8 cellular contexts compared by ENCODE assay signal in the genomic region with DNA sequence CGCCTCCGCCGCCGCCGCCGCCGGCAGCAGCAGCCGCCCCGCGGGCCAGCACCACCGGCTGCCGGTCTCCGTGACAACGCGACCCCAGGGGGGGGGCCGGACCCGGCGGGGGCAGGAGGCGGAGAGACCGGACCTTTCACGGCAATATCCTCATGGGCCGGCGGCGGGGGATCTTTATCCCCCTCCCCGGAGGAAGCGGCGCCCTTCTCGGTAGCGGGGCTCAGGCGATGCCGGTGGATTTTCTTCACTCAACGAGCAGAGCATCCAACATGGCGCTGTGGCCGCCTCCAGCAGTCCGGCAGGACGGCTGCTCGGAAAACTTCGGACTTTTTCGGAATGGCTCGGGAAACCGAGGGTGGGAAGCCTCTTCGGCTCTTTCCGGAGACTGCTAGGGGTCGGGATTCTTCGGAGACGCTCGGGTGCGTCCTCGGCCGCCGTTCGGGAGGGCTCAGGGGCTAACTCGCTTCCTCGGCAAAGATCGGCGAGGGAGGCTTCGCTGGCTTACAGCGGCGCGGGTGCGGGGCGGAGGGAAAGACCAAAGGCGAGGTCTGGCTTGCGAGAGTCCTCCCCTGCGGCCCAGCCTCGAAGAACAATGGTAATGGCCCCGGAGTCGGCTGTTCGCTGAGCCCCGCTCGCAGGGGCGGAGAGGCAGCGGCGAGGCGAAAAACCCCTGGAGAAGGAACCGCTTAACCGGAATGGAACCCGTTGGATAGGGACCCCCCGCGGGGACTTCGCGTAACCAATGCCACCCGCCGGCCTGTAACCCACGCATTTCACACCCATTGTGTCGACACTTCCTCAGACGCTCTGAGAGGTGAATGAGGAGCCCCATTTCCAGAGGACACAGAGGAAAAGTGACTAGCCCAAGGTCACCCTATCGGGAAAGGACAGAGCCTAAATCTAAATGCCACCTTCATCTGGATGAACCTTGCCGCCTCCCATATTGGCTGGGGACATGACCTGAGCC. TPM values are rescaled to one million over a fixed set of nuclear protein-coding genes. Genes with fewer than 3 reads are reported as not detected.
DNase-seq lines count a peak whose midpoint lies in the region; ATAC-seq and TF ChIP-seq lines count a peak whose summit lies in the region.

A gene with protein sequence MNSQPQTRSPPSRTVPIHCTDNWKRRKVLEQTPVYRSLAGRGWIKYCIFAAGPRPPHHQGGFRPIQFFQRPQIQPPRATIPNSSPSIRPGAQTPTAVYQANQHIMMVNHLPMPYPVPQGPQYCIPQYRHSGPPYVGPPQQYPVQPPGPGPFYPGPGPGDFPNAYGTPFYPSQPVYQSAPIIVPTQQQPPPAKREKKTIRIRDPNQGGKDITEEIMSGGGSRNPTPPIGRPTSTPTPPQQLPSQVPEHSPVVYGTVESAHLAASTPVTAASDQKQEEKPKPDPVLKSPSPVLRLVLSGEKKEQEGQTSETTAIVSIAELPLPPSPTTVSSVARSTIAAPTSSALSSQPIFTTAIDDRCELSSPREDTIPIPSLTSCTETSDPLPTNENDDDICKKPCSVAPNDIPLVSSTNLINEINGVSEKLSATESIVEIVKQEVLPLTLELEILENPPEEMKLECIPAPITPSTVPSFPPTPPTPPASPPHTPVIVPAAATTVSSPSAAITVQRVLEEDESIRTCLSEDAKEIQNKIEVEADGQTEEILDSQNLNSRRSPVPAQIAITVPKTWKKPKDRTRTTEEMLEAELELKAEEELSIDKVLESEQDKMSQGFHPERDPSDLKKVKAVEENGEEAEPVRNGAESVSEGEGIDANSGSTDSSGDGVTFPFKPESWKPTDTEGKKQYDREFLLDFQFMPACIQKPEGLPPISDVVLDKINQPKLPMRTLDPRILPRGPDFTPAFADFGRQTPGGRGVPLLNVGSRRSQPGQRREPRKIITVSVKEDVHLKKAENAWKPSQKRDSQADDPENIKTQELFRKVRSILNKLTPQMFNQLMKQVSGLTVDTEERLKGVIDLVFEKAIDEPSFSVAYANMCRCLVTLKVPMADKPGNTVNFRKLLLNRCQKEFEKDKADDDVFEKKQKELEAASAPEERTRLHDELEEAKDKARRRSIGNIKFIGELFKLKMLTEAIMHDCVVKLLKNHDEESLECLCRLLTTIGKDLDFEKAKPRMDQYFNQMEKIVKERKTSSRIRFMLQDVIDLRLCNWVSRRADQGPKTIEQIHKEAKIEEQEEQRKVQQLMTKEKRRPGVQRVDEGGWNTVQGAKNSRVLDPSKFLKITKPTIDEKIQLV (N-terminal part only) (minus strand): TSS at position 309 of the 967 bp plus-strand sequence. CDS start 174,155 bp downstream, outside the sequence.

- H3K4me3 Mint-ChIP-seq in Calu3 (ENCODE audit: low read depth, unreplicated experiment), result peak within 1 kb of the TSS; percentile 79

- 3% methylated on average over 89 of the region's 89 CpGs for WGBS in HUES64

- DNase-seq in Calu3 (peak; percentile 97), mesenteric fat pad (ENCODE audit: low spot score) (peak; percentile 99)
- peak; percentile 100 for DNase-seq in activated CD8-positive, alpha-beta memory T cell treated with anti-CD3 and anti-CD28 coated beads, Interleukin-2, amount 50 U/mL, for 4 hours
- peak; percentile 97 for DNase-seq in stimulated activated CD8-positive, alpha-beta memory T cell treated with anti-CD3 and anti-CD28 coated beads, Interleukin-15, amount 100 ng/mL, for 24 hours (ENCODE audit: low read depth)

- H3K27ac Mint-ChIP-seq in Calu3 (ENCODE audit: unreplicated experiment), result peak within 1 kb of the TSS; percentile 96

- BruUV-seq in Calu3 (replicated peaks; lab: Mats Ljungman, UMichigan), result TSS peak; percentile 48

- intact Hi-C loops in Calu3 (cut with micrococcal nuclease; ENCODE audit: unreplicated experiment), result no loop called here

- peak within 1 kb of the TSS; percentile 82 for H3K9ac ChIP-seq in HUES64 (ENCODE audit: low read depth, low read length)
- H3K9ac ChIP-seq in OCI-LY1 (ENCODE audit: low read length), result peak within 1 kb of the TSS; percentile 87

- H3K27me3 ChIP-seq in HUES64 (ENCODE audit: insufficient read depth, low read length) (peaks cover 27% of the 10 kb centered on the region), OCI-LY1 (ENCODE audit: insufficient read depth, low read length) (no peaks in the 10 kb centered on the region)

- ATAC-seq in GM21447 (IDR thresholded peaks at IDR 0.05; ENCODE audit: unreplicated experiment), result peak; percentile 84

- H3K9me3 ChIP-seq in HUES64 (ENCODE audit: insufficient read depth, low read depth, low read length) (no peaks in the 10 kb centered on the region), OCI-LY1 (ENCODE audit: low read length) (no peaks in the 10 kb centered on the region)

- H3K36me3 ChIP-seq in HUES64 (ENCODE audit: insufficient read depth, low read length), result peaks cover 4% of the 10 kb centered on the region; the same call in 1 of the 2 replicates
- H3K36me3 ChIP-seq in OCI-LY1 (ENCODE audit: insufficient read depth, low read length), result no peaks in the 10 kb centered on the region

- H3K36me3 Mint-ChIP-seq in Calu3 (ENCODE audit: insufficient read depth, unreplicated experiment), result peaks cover 29% of the 10 kb centered on the region

- in situ Hi-C loops in endometrial microvascular endothelial cells (cut with HindIII; ENCODE audit: inconsistent ontology term, low pct_unique_long_range_greater_than_20kb, low sequenced_read_pairs), result no loop called here

- no peaks in the 10 kb centered on the region for H3K27me3 Mint-ChIP-seq in Calu3 (ENCODE audit: unreplicated experiment)

- CTCF ChIA-PET in Calu3 (lab: Charles Lee), result no interaction called here

- no peaks in the 10 kb centered on the region for H3K9me3 Mint-ChIP-seq in Calu3 (ENCODE audit: low read depth, unreplicated experiment)

- H3K4me3 ChIP-seq in HUES64 (ENCODE audit: low read length), result peak within 1 kb of the TSS; percentile 84
- H3K4me3 ChIP-seq in OCI-LY1 (ENCODE audit: low read depth, low read length, poor library complexity, severe bottlenecking), result peak within 1 kb of the TSS; percentile 96

- H4K20me1 ChIP-seq in OCI-LY1 (ENCODE audit: insufficient read depth, low read length), result no peaks in the 10 kb centered on the region

- H3K4me1 Mint-ChIP-seq in Calu3 (ENCODE audit: low read depth, unreplicated experiment), result peaks cover 7% of the 10 kb centered on the region

- H3K79me2 ChIP-seq in OCI-LY1 (ENCODE audit: insufficient read depth, low read length), result peaks cover 32% of the 10 kb centered on the region

- peak within 1 kb of the TSS; percentile 95 for H3K4me2 ChIP-seq in OCI-LY1 (ENCODE audit: low read length)

- no peaks in the 10 kb centered on the region for H3F3A ChIP-seq in OCI-LY1 (ENCODE audit: insufficient read depth, low read length)

- peak within 1 kb of the TSS; percentile 6; the same call in 1 of the 2 replicates for H2AFZ ChIP-seq in OCI-LY1 (ENCODE audit: low read length)

- H3K27ac ChIP-seq in HUES64 (ENCODE audit: low read depth, low read length) (peak within 1 kb of the TSS; percentile 92), OCI-LY1 (ENCODE audit: low read depth, low read length, poor library complexity, severe bottlenecking) (peak within 1 kb of the TSS; percentile 46)

- TF ChIP-seq CTCF in Calu3 (IDR thresholded peaks at IDR 0.05; ENCODE audit: unreplicated experiment) (no peak), OCI-LY1 (IDR thresholded peaks at IDR 0.05; ENCODE audit: low read length) (no peak)

- H3K9me2 ChIP-seq in OCI-LY1 (ENCODE audit: low read depth, low read length), result no peaks in the 10 kb centered on the region

- H3K4me1 ChIP-seq in HUES64 (ENCODE audit: insufficient read depth, low read length) (peaks cover 16% of the 10 kb centered on the region), OCI-LY1 (ENCODE audit: insufficient read depth, low read length, severe bottlenecking) (peaks cover 34% of the 10 kb centered on the region)

RNA-seq across cellular contexts. Expression of the gene that starts here (rescaled TPM):
- total RNA-seq in Calu3 (2022) (39.9 and 44.1 TPM in 2 replicates), endometrial microvascular endothelial cells (ENCODE audit: inconsistent ontology term) (31.3 TPM), mesenteric fat pad (71.7 TPM)
- polyA plus RNA-seq in HUES64 (2013, experiment 1 of 2), result 44.4 TPM
- polyA plus RNA-seq in HUES64 (2013, experiment 2 of 2), result 57.8 TPM

Comparison
In these comparisons a context has a peak if more than half of its experiments do, and no peak if none do; other contexts are left out.
1. Peak in every context shown above with its lines: DNase-seq, ATAC-seq, H3K4me3 ChIP-seq and H3K27ac ChIP-seq.